Comparison of ENCODE assay signal across 9 cellular contexts in genomic region chr5:37738057-37738691, GRCh38.
A peak's percentile ranks its signal among the peaks of the same experiment; 100 is the strongest.
DNase-seq lines count a peak whose midpoint lies in the region; ATAC-seq and TF ChIP-seq lines count a peak whose summit lies in the region.
"Had no signal": no experiment of that assay in that cellular context is flagged by ENCODE, and none has a peak within 500 bp of the region (broad histone marks: within the 10 kb centered on the region; RNA-seq: fewer than 3 reads in every experiment).

No MANE protein-coding gene starts in this region.

- H3K4me1 ChIP-seq in ascending aorta, result peaks cover 4 to 8% of the 10 kb centered on the region in 2 donors

- DNase-seq in activated gamma-delta T cell treated with Interleukin-2 at 50 U/mL for 16 hours (peak; percentile 6), activated gamma-delta T cell (lab: John Stamatoyannopoulos, UW) (no peak), NCI-H1694 (lab: John Stamatoyannopoulos, UW) (peak; percentile 51), ascending aorta (ENCODE audit: low spot score in 2 of 2) (no peak), myocyte (ENCODE audit: low read depth) (peak; percentile 96), nephron progenitor cell (no peak), NCI-H345 (lab: John Stamatoyannopoulos, UW) (no peak)

- H3K4me3 Mint-ChIP-seq in nephron progenitor cell, result no peak overlapping the region

- H3K36me3 Mint-ChIP-seq in nephron progenitor cell (ENCODE audit: low read depth), result peaks cover 41% of the 10 kb centered on the region

- H3K27me3 ChIP-seq in ascending aorta, result no peaks in the 10 kb centered on the region
- H3K27me3 ChIP-seq: cardiac muscle cell had no signal

- ATAC-seq in HG02759 (IDR thresholded peaks at IDR 0.05; ENCODE audit: unreplicated experiment), result peak; percentile 92

- peaks cover 17% of the 10 kb centered on the region for H3K9me3 Mint-ChIP-seq in nephron progenitor cell

- intact Hi-C loops in ascending aorta (cut with DNase I), result no loop called here

- H3K4me3 ChIP-seq in ascending aorta, result no peak overlapping the region
- H3K4me3 ChIP-seq: cardiac muscle cell had no signal

- H3K27ac ChIP-seq in ascending aorta, result peak overlapping the region; percentile 9 to 37
- H3K27ac ChIP-seq: cardiac muscle cell had no signal

- peaks cover 14% of the 10 kb centered on the region for H3K4me1 Mint-ChIP-seq in nephron progenitor cell

- no peaks in the 10 kb centered on the region for H3K9me3 ChIP-seq in ascending aorta

- no peaks in the 10 kb centered on the region for H3K27me3 Mint-ChIP-seq in nephron progenitor cell (ENCODE audit: low read depth, poor library complexity)

- no peak overlapping the region for H3K27ac Mint-ChIP-seq in nephron progenitor cell

- TF ChIP-seq CTCF in ascending aorta (IDR thresholded peaks at IDR 0.05) (no peak), nephron progenitor cell (IDR thresholded peaks at IDR 0.05) (no peak)

- peaks cover 0 to 3% of the 10 kb centered on the region in 2 donors for H3K36me3 ChIP-seq in ascending aorta
- H3K36me3 ChIP-seq: cardiac muscle cell had no signal

Comparison
In these comparisons a context has a peak if more than half of its experiments do, and no peak if none do; other contexts are left out.
1. DNase-seq: peak in activated gamma-delta T cell treated with Interleukin-2 at 50 U/mL for 16 hours (single experiment), NCI-H1694 (single experiment) and myocyte (single experiment); none in activated gamma-delta T cell (single experiment), ascending aorta (0 of 2), nephron progenitor cell (single experiment) and NCI-H345 (single experiment).